9 cellular contexts compared by ENCODE assay signal in genomic region chr17:4604111-4604644, GRCh38. TPM values are rescaled to one million over a fixed set of nuclear protein-coding genes. Genes with fewer than 3 reads are reported as not detected.
A peak's percentile ranks its signal among the peaks of the same experiment; 100 is the strongest.
DNase-seq lines count a peak whose midpoint lies in the region; ATAC-seq, FAIRE-seq and TF ChIP-seq lines count a peak whose summit lies in the region.
"Had no signal": no experiment of that assay in that cellular context is flagged by ENCODE, and none has a peak within 500 bp of the region (broad histone marks: within the 10 kb centered on the region; RNA-seq: fewer than 3 reads in every experiment).

No MANE protein-coding gene starts in this region.

- peak; percentile 5 for DNase-seq in GM12891 (ENCODE audit: insufficient read length, low spot score)
- peak; percentile 89 to 96 for DNase-seq in NCI-H524 (lab: John Stamatoyannopoulos, UW)
- DNase-seq in osteocyte (ENCODE audit: extremely low spot score, unreplicated experiment), result peak; percentile 91
- no peak for DNase-seq in Calu3
- no peak for DNase-seq in stimulated activated CD4-positive, alpha-beta T cell treated with anti-CD3 and anti-CD28 coated beads, Interleukin-15, amount 100 ng/mL, for 24 hours
- DNase-seq in SIG-M5 treated with dmso at 0.1 percent for 504 hours (lab: John Stamatoyannopoulos, UW; ENCODE audit: unreplicated experiment), result no peak
- DNase-seq in NK-92 (lab: John Stamatoyannopoulos, UW; ENCODE audit: unreplicated experiment), result no peak
- DNase-seq: activated effector memory CD4-positive, alpha-beta T cell treated with anti-CD3 and anti-CD28 coated beads, Interleukin-2, amount 50 U/mL, for 16 hours had no signal

- H3K9me3 Mint-ChIP-seq in osteocyte (ENCODE audit: unreplicated experiment) (no peaks in the 10 kb centered on the region), Calu3 (ENCODE audit: low read depth, unreplicated experiment) (no peaks in the 10 kb centered on the region)

- CTCF ChIA-PET in Calu3 (lab: Charles Lee), result no interaction called here

- H3K27me3 Mint-ChIP-seq in osteocyte (ENCODE audit: unreplicated experiment) (peaks cover 13% of the 10 kb centered on the region), Calu3 (ENCODE audit: unreplicated experiment) (peaks cover 61% of the 10 kb centered on the region)

- peak overlapping the region; percentile 3 for H3K4me3 Mint-ChIP-seq in osteocyte (ENCODE audit: unreplicated experiment)
- no peak overlapping the region for H3K4me3 Mint-ChIP-seq in Calu3 (ENCODE audit: low read depth, unreplicated experiment)

- FAIRE-seq in GM12891 (lab: Jason Lieb, UNC), result no peak

- H3K27ac Mint-ChIP-seq in osteocyte (ENCODE audit: unreplicated experiment), result peak overlapping the region; percentile 77
- no peak overlapping the region for H3K27ac Mint-ChIP-seq in Calu3 (ENCODE audit: unreplicated experiment)

- no TSS peak for BruUV-seq in Calu3 (replicated peaks; lab: Mats Ljungman, UMichigan)

- no peak for TF ChIP-seq POLR2A in GM12891 (IDR thresholded peaks at IDR 0.05; ENCODE audit: low read depth, low read length)

- TF ChIP-seq CTCF in osteocyte (IDR thresholded peaks at IDR 0.05), result no peak
- TF ChIP-seq CTCF in Calu3 (IDR thresholded peaks at IDR 0.05; ENCODE audit: unreplicated experiment), result no peak

- H3K4me1 Mint-ChIP-seq in osteocyte (ENCODE audit: unreplicated experiment), result peaks cover 66% of the 10 kb centered on the region
- H3K4me1 Mint-ChIP-seq in Calu3 (ENCODE audit: low read depth, unreplicated experiment), result no peaks in the 10 kb centered on the region

- intact Hi-C loops in Calu3 (cut with micrococcal nuclease; ENCODE audit: unreplicated experiment), result no loop called here

- no peaks in the 10 kb centered on the region for H3K36me3 Mint-ChIP-seq in osteocyte (ENCODE audit: unreplicated experiment)
- H3K36me3 Mint-ChIP-seq in Calu3 (ENCODE audit: insufficient read depth, unreplicated experiment), result no peaks in the 10 kb centered on the region

- ATAC-seq in esophagus mucosa, result peak; percentile 32

TF ChIP-seq in GM12891, 5 proteins besides CTCF, POLR2A, EP300 and RAD21:
- TF ChIP-seq TAF1 (IDR thresholded peaks at IDR 0.05; ENCODE audit: low read depth, low read length) (no peak), POU2F2 (IDR thresholded peaks at IDR 0.05; ENCODE audit: low read depth, low read length) (no peak), PAX5 (IDR thresholded peaks at IDR 0.05; ENCODE audit: insufficient read depth, low read length, severe bottlenecking) (no peak), SPI1 (IDR thresholded peaks at IDR 0.05; ENCODE audit: low read depth, low read length) (no peak), POLR2AphosphoS5 (IDR thresholded peaks at IDR 0.05; ENCODE audit: low read depth, low read length) (no peak)

RNA-seq across cellular contexts. Expression of gene SMTNL2, which starts 19.8 kb away (rescaled TPM):
- polyA plus RNA-seq in GM12891 (2012; ENCODE audit: low read depth, missing spikeins), result not detected
- total RNA-seq in esophagus mucosa (0.56 TPM), osteocyte (1.7 and 2.8 TPM in 2 replicates), Calu3 (2022) (not detected in 2 replicates)

RNA-seq across cellular contexts. Expression of gene ALOX15, which starts 37.3 kb away (rescaled TPM):
- polyA plus RNA-seq in GM12891 (2012; ENCODE audit: low read depth, missing spikeins), result 0.24 TPM
- total RNA-seq in esophagus mucosa, result 0.32 TPM
- not detected in 2 replicates for total RNA-seq in osteocyte
- 0.27 and 0.38 TPM in 2 replicates for total RNA-seq in Calu3 (2022)

RNA-seq across cellular contexts. Expression of gene GGT6, which starts 43.8 kb away (rescaled TPM):
- polyA plus RNA-seq in GM12891 (2012; ENCODE audit: low read depth, missing spikeins), result not detected
- total RNA-seq in esophagus mucosa (41.6 TPM), osteocyte (not detected in 2 replicates), Calu3 (2022) (1.1 and 1.8 TPM in 2 replicates)

RNA-seq across cellular contexts. Expression of gene MYBBP1A, which starts 49.0 kb away (rescaled TPM):
- polyA plus RNA-seq in GM12891 (2012; ENCODE audit: low read depth, missing spikeins), result 41.7 TPM
- total RNA-seq in esophagus mucosa (42.9 TPM), osteocyte (47.9 and 48.5 TPM in 2 replicates), Calu3 (2022) (61.6 and 64.2 TPM in 2 replicates)

Comparison
In these comparisons a context has a peak if more than half of its experiments do, and no peak if none do; other contexts are left out.
1. DNase-seq: peak in GM12891 (single experiment), NCI-H524 (2 of 2) and osteocyte (single experiment); none in Calu3 (single experiment), stimulated activated CD4-positive, alpha-beta T cell treated with anti-CD3 and anti-CD28 coated beads, Interleukin-15, amount 100 ng/mL, for 24 hours (single experiment), SIG-M5 treated with dmso at 0.1 percent for 504 hours (single experiment) and NK-92 (single experiment).
2. RNA of gene GGT6, which starts 43.8 kb away (total RNA-seq): 41.6 TPM in esophagus mucosa (single experiment); 1.1 to 1.8 TPM in Calu3 and not detected in osteocyte; every median in the first group is over 10 times any median in the second.